In the genomic region with DNA sequence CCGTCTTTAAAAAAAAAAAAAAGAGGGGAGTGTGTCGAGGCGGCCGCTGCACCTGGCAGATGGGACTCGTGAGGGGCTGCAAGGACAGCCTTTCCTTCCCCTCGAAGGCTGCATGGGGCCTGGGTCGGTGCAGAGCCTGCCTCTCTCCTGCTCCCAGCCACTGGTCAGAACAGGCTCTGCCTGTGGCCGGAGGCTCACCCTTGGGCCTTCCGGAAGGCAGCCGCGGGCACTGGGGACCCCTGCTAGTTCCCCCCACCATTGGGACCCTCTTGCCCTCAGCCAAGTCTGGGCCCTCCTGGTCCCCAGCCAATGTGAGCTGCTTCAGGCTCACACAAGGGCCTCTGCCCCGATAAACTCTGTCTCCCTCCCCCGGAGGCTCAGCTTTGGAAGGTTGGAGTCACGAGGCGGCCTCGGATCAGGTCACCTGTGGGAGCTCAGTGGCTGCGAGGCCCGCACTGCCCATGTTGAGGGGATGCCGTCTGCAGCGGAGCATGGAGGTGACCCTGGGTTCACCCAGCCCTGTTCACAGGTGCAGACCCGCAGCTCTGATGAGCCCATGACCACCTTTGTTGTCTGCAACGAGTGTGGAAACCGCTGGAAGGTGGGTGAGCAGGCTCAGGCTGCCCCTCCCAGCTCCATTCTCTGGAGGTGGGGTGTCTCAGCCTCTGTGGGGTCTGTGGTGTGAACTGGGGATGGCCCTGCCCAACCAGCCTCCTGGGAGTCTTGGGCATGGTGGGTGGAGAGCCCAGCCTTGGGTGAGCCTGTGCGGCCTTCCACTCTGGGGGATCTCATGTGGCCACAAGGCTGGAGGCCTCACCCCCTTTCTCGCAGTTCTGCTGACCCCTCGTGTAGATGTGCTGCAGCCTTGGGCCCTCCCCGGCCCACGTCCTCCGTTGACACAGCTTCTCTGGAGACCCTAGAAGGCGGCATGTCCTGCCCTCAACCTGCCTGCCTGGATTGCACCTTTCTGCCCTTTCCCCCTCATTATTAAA, we compare ENCODE assay signal across 25 cellular contexts. TPM values are rescaled to one million over a fixed set of nuclear protein-coding genes. Genes with fewer than 3 reads are reported as not detected.
A peak's percentile ranks its signal among the peaks of the same experiment; 100 is the strongest.
DNase-seq lines count a peak whose midpoint lies in the region; ATAC-seq and TF ChIP-seq lines count a peak whose summit lies in the region.
"Had no signal": no experiment of that assay in that cellular context is flagged by ENCODE, and none has a peak within 500 bp of the region (broad histone marks: within the 10 kb centered on the region; RNA-seq: fewer than 3 reads in every experiment).

No MANE protein-coding gene starts in this region.

- peaks cover 54% of the 10 kb centered on the region for H3K36me3 ChIP-seq in neutrophil
- H3K36me3 ChIP-seq: SJCRH30 had no signal

- H3K9me3 Mint-ChIP-seq in activated naive CD8-positive, alpha-beta T cell treated with anti-CD3 and anti-CD28 coated beads, Interleukin-2, amount 10 ng/mL, durations not matched to agents 7 days and 5 days = no peaks in the 10 kb centered on the region
- no peaks in the 10 kb centered on the region for H3K9me3 Mint-ChIP-seq in activated naive CD8-positive, alpha-beta T cell treated with anti-CD3 and anti-CD28 coated beads, Interleukin-2, amount 50 U/mL, for 24 hours
- no peaks in the 10 kb centered on the region for H3K9me3 Mint-ChIP-seq in WTC11
- H3K9me3 Mint-ChIP-seq: CD4-positive, alpha-beta T cell; nephron progenitor cell; T-helper 1 cell treated with Interleukin-12 subunit alpha and Interleukin-12 subunit beta and Interleukin-4 antibody, amounts not matched to agents 30 μg/mL and 1 μg/mL, for 36 hours; type B pancreatic cell had no signal

- H3K27ac Mint-ChIP-seq in activated naive CD8-positive, alpha-beta T cell treated with anti-CD3 and anti-CD28 coated beads, Interleukin-2, amount 10 ng/mL, durations not matched to agents 7 days and 5 days = peak overlapping the region; percentile 69
- H3K27ac Mint-ChIP-seq in activated naive CD8-positive, alpha-beta T cell treated with anti-CD3 and anti-CD28 coated beads, Interleukin-2, amount 50 U/mL, for 24 hours = no peak overlapping the region
- no peak overlapping the region; the same call in 1 of the 2 replicates for H3K27ac Mint-ChIP-seq in WTC11
- H3K27ac Mint-ChIP-seq: CD4-positive, alpha-beta T cell; nephron progenitor cell; T-helper 1 cell treated with Interleukin-12 subunit alpha and Interleukin-12 subunit beta and Interleukin-4 antibody, amounts not matched to agents 30 μg/mL and 1 μg/mL, for 36 hours; type B pancreatic cell had no signal

- peaks cover 5% of the 10 kb centered on the region for H3K9me3 ChIP-seq in neutrophil
- H3K9me3 ChIP-seq: left ventricle myocardium inferior, SJCRH30 had no signal

- H3K4me1 ChIP-seq in neutrophil (ENCODE audit: control insufficient read depth in 1 of 2, insufficient read depth in 1 of 2, low read depth in 1 of 2, low read length in 1 of 2) = peaks cover 51 to 71% of the 10 kb centered on the region in 2 experiments
- H3K4me1 ChIP-seq: left ventricle myocardium inferior had no signal

- no peak overlapping the region for H3K4me3 ChIP-seq in neutrophil (ENCODE audit: low read depth in 1 of 2, low read length in 1 of 2)
- H3K4me3 ChIP-seq: left ventricle myocardium inferior, SJCRH30 had no signal

- peak; percentile 23 for TF ChIP-seq POLR2A in GM18526 (IDR thresholded peaks at IDR 0.05; ENCODE audit: extremely low read depth, insufficient read length)

- no peak for ATAC-seq in activated naive CD8-positive, alpha-beta T cell treated with anti-CD3 and anti-CD28 coated beads, Interleukin-2, amount 10 ng/mL, durations not matched to agents 7 days and 5 days (ENCODE audit: low read depth)
- no peak for ATAC-seq in activated naive CD8-positive, alpha-beta T cell treated with anti-CD3 and anti-CD28 coated beads, Interleukin-2, amount 50 U/mL, for 24 hours
- ATAC-seq in WTC11 = no peak

- H3K27me3 Mint-ChIP-seq in activated naive CD8-positive, alpha-beta T cell treated with anti-CD3 and anti-CD28 coated beads, Interleukin-2, amount 10 ng/mL, durations not matched to agents 7 days and 5 days = no peaks in the 10 kb centered on the region
- no peaks in the 10 kb centered on the region for H3K27me3 Mint-ChIP-seq in activated naive CD8-positive, alpha-beta T cell treated with anti-CD3 and anti-CD28 coated beads, Interleukin-2, amount 50 U/mL, for 24 hours
- H3K27me3 Mint-ChIP-seq in WTC11 (ENCODE audit: low read depth) = no peaks in the 10 kb centered on the region; the same call in 1 of the 2 replicates
- H3K27me3 Mint-ChIP-seq: CD4-positive, alpha-beta T cell; type B pancreatic cell had no signal

- H3K27ac ChIP-seq in neutrophil = peak overlapping the region; percentile 99
- H3K27ac ChIP-seq: left ventricle myocardium inferior, SJCRH30, VCaP had no signal

- H3K27me3 ChIP-seq in neutrophil = no peaks in the 10 kb centered on the region
- H3K27me3 ChIP-seq: SJCRH30 had no signal

- H3K4me1 Mint-ChIP-seq in activated naive CD8-positive, alpha-beta T cell treated with anti-CD3 and anti-CD28 coated beads, Interleukin-2, amount 10 ng/mL, durations not matched to agents 7 days and 5 days = peaks cover 27% of the 10 kb centered on the region
- H3K4me1 Mint-ChIP-seq in activated naive CD8-positive, alpha-beta T cell treated with anti-CD3 and anti-CD28 coated beads, Interleukin-2, amount 50 U/mL, for 24 hours = peaks cover 14% of the 10 kb centered on the region
- H3K4me1 Mint-ChIP-seq in WTC11 = peaks cover 7% of the 10 kb centered on the region; the same call in 1 of the 2 replicates
- H3K4me1 Mint-ChIP-seq: nephron progenitor cell had no signal

- DNase-seq in activated naive CD8-positive, alpha-beta T cell treated with anti-CD3 and anti-CD28 coated beads, Interleukin-2, amount 10 ng/mL, durations not matched to agents 7 days and 5 days = no peak
- DNase-seq in activated naive CD8-positive, alpha-beta T cell treated with anti-CD3 and anti-CD28 coated beads, Interleukin-2, amount 50 U/mL, for 24 hours = no peak
- DNase-seq in WTC11 (ENCODE audit: low spot score) (no peak), COLO829 (ENCODE audit: low spot score) (no peak), NCI-H146 (lab: John Stamatoyannopoulos, UW) (no peak), inferior parietal cortex (ENCODE audit: extremely low spot score) (no peak)
- DNase-seq: activated CD4-positive, alpha-beta T cell treated with anti-CD3 and anti-CD28 coated beads, Interleukin-2, amount 50 U/mL, for 48 hours; activated T-cell treated with anti-CD3 and anti-CD28 coated beads, Interleukin-2, amount 50 U/mL, for 48 hours; CD4-positive, alpha-beta T cell; cortex of kidney; DMS79; left ventricle myocardium inferior; midbrain; MM.1S; NCI-H1694; NCI-H82; nephron progenitor cell; posterior cingulate gyrus; SJCRH30; stimulated activated CD4-positive, alpha-beta T cell treated with anti-CD3 and anti-CD28 coated beads, Interleukin-2, amount 100 ng/mL, for 24 hours had no signal

- peaks cover 9% of the 10 kb centered on the region for H3K36me3 Mint-ChIP-seq in activated naive CD8-positive, alpha-beta T cell treated with anti-CD3 and anti-CD28 coated beads, Interleukin-2, amount 10 ng/mL, durations not matched to agents 7 days and 5 days
- H3K36me3 Mint-ChIP-seq in activated naive CD8-positive, alpha-beta T cell treated with anti-CD3 and anti-CD28 coated beads, Interleukin-2, amount 50 U/mL, for 24 hours (ENCODE audit: low read depth) = peaks cover 4% of the 10 kb centered on the region
- H3K36me3 Mint-ChIP-seq in WTC11 = no peaks in the 10 kb centered on the region
- H3K36me3 Mint-ChIP-seq: type B pancreatic cell had no signal

- POLR2A ChIA-PET in activated naive CD8-positive, alpha-beta T cell treated with anti-CD3 and anti-CD28 coated beads, Interleukin-2, amount 10 ng/mL, durations not matched to agents 7 days and 5 days (lab: Charles Lee) = interaction anchor here (1.3 to 2.2 kb wide), 3 partner anchors 9 to 31 kb away, joined by 5 to 7 read pairs (median 6); a partner anchor contains a TSS
- POLR2A ChIA-PET in WTC11 (lab: Charles Lee) = no interaction called here

- CTCF ChIA-PET in WTC11 (lab: Charles Lee) = interaction anchor here (1.3 to 1.4 kb wide), 2 partner anchors 49 to 91 kb away, joined by 3 to 7 read pairs; a partner anchor contains a TSS

- TF ChIP-seq CTCF in WTC11 (IDR thresholded peaks at IDR 0.05) = no peak
- no peak for TF ChIP-seq CTCF in neutrophil (IDR thresholded peaks at IDR 0.05)

- H3K4me3 Mint-ChIP-seq in activated naive CD8-positive, alpha-beta T cell treated with anti-CD3 and anti-CD28 coated beads, Interleukin-2, amount 10 ng/mL, durations not matched to agents 7 days and 5 days = no peak overlapping the region
- no peak overlapping the region for H3K4me3 Mint-ChIP-seq in activated naive CD8-positive, alpha-beta T cell treated with anti-CD3 and anti-CD28 coated beads, Interleukin-2, amount 50 U/mL, for 24 hours
- H3K4me3 Mint-ChIP-seq in WTC11 = no peak overlapping the region
- H3K4me3 Mint-ChIP-seq: CD4-positive, alpha-beta T cell; nephron progenitor cell; T-helper 1 cell treated with Interleukin-12 subunit alpha and Interleukin-12 subunit beta and Interleukin-4 antibody, amounts not matched to agents 30 μg/mL and 1 μg/mL, for 36 hours; type B pancreatic cell had no signal

TF ChIP-seq in WTC11, 78 proteins besides CTCF, POLR2A, EP300 and RAD21:
- TF ChIP-seq MYBL2 (CRISPR knock-in tag; IDR thresholded peaks at IDR 0.05) (0 out of 2 replicates have a peak, but pooled peaks have one; percentile 22), FOXK1 (CRISPR knock-in tag; IDR thresholded peaks at IDR 0.05) (no peak)
TF ChIP-seq in WTC11: peak in this region for 1.

RNA-seq across cellular contexts. Expression of a gene that starts 7.7 kb away (rescaled TPM):
- 100 to 1,000 TPM in 1 of 2 experiments, 10 to 100 TPM in 1; 95.1 to 106 TPM for total RNA-seq in activated naive CD8-positive, alpha-beta T cell treated with anti-CD3 and anti-CD28 coated beads, Interleukin-2, amount 10 ng/mL, durations not matched to agents 7 days and 5 days
- 13.8 to 15.9 TPM (median 15.1 TPM) in 3 replicates for total RNA-seq in WTC11 (2021)

RNA-seq across cellular contexts. Expression of a gene that starts 8.2 kb away (rescaled TPM):
- total RNA-seq in activated naive CD8-positive, alpha-beta T cell treated with anti-CD3 and anti-CD28 coated beads, Interleukin-2, amount 10 ng/mL, durations not matched to agents 7 days and 5 days = 1 to 10 TPM; 1.8 to 2.6 TPM
- 1.7 to 2.2 TPM (median 2.0 TPM) in 3 replicates for total RNA-seq in WTC11 (2021)

RNA-seq across cellular contexts. Expression of a gene that starts 8.6 kb away (rescaled TPM):
- 10 to 100 TPM; 65.3 to 74.9 TPM for total RNA-seq in activated naive CD8-positive, alpha-beta T cell treated with anti-CD3 and anti-CD28 coated beads, Interleukin-2, amount 10 ng/mL, durations not matched to agents 7 days and 5 days
- total RNA-seq in WTC11 (2021) = 55.8 to 63.6 TPM (median 63.5 TPM) in 3 replicates

RNA-seq across cellular contexts. Expression of a gene that starts 12.6 kb away (rescaled TPM):
- 1 to 10 TPM in 1 of 2 experiments, under 1 TPM in 1; 0.57 to 1.1 TPM for total RNA-seq in activated naive CD8-positive, alpha-beta T cell treated with anti-CD3 and anti-CD28 coated beads, Interleukin-2, amount 10 ng/mL, durations not matched to agents 7 days and 5 days
- 0.53 to 1.7 TPM (median 0.73 TPM) in 3 replicates for total RNA-seq in WTC11 (2021)
- total RNA-seq: left ventricle myocardium inferior, SJCRH30 had no signal

RNA-seq across cellular contexts. Expression of a gene that starts 22.2 kb away (rescaled TPM):
- under 1 TPM; 0.30 to 0.51 TPM for total RNA-seq in activated naive CD8-positive, alpha-beta T cell treated with anti-CD3 and anti-CD28 coated beads, Interleukin-2, amount 10 ng/mL, durations not matched to agents 7 days and 5 days
- total RNA-seq in WTC11 (2021) = 0.73 to 0.81 TPM (median 0.80 TPM) in 3 replicates
- total RNA-seq: CD4-positive, alpha-beta T cell had no signal
